ENCODE assay signal across 8 cellular contexts in the genomic region with DNA sequence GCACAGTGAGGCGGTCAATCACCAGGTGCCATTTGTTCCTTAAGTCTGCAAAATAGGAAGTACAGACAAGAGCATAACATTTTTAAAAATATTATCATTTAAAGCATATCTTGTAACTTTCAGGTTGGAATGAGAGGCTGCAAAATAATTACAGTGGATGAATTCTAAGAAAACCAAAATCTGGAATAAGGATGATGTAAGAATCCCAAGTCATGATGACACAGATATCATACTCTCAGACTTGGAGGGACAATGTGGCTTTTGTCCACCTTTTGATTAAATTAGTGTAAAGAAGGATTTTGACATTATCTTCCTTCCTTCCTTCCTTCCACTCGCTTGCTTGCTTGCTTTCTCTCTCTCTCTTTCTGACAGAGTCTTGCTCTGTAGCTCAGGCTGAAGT.
"Had no signal": no experiment of that assay in that cellular context is flagged by ENCODE, and none has a peak within 500 bp of the region (broad histone marks: within the 10 kb centered on the region; RNA-seq: fewer than 3 reads in every experiment).

No MANE protein-coding gene starts in this region.

- DNase-seq: H9, HCEC 1CT, HFFc6, KG1 had no signal

- H3K4me3 ChIP-seq: GM23338 had no signal

- FAIRE-seq: H1, H54, HTR-8/SVneo had no signal

- H3K4me2 ChIP-seq: GM23338 had no signal

- H2AFZ ChIP-seq: GM23338 had no signal

- ATAC-seq: GM23338 had no signal
